Comparison of ENCODE assay signal across 12 cellular contexts in genomic region chr5:86118542-86118941, GRCh38.
DNase-seq lines count a peak whose midpoint lies in the region; ATAC-seq and TF ChIP-seq lines count a peak whose summit lies in the region.
"Had no signal": no experiment of that assay in that cellular context is flagged by ENCODE, and none has a peak within 500 bp of the region (broad histone marks: within the 10 kb centered on the region; RNA-seq: fewer than 3 reads in every experiment).

No MANE protein-coding gene starts in this region.

- no peak for TF ChIP-seq CTCF in left lung (IDR thresholded peaks at IDR 0.05)

- H3K27me3 ChIP-seq in mesendoderm (ENCODE audit: insufficient read depth, low read length, poor library complexity) (no peaks in the 10 kb centered on the region), left lung (no peaks in the 10 kb centered on the region)

- no peak overlapping the region for H2AK5ac ChIP-seq in mesendoderm (ENCODE audit: low read length)

- H3K79me1 ChIP-seq in mesendoderm (ENCODE audit: low read length), result no peaks in the 10 kb centered on the region

- no peaks in the 10 kb centered on the region for H3K4me1 ChIP-seq in mesendoderm (ENCODE audit: control insufficient read depth, low read depth, low read length)
- H3K4me1 ChIP-seq in left lung, result no peaks in the 10 kb centered on the region

- no peak overlapping the region for H2BK5ac ChIP-seq in mesendoderm (ENCODE audit: low read length)

- no peak overlapping the region for H3K4me3 ChIP-seq in mesendoderm (ENCODE audit: low read length)
- no peak overlapping the region for H3K4me3 ChIP-seq in left lung

- H3K36me3 ChIP-seq in mesendoderm (ENCODE audit: control insufficient read depth, insufficient read depth, low read length) (no peaks in the 10 kb centered on the region), left lung (no peaks in the 10 kb centered on the region)

- H2BK15ac ChIP-seq in mesendoderm (replicated peaks; ENCODE audit: low read depth), result no peak overlapping the region

- ATAC-seq in GM18868 (IDR thresholded peaks at IDR 0.05; ENCODE audit: unreplicated experiment), result peak; percentile 83
- ATAC-seq in HG02885 (IDR thresholded peaks at IDR 0.05; ENCODE audit: poor library complexity, unreplicated experiment), result peak; percentile 79
- no peak for ATAC-seq in left lung
- ATAC-seq: activated T-cell treated with anti-CD3 and anti-CD28 coated beads, Interleukin-2, amount 50 U/mL, for 4 hours had no signal

- H3K27ac ChIP-seq in mesendoderm (ENCODE audit: low read depth, low read length) (no peak overlapping the region), left lung (no peak overlapping the region)

- H3K79me2 ChIP-seq in mesendoderm (ENCODE audit: control insufficient read depth, insufficient read depth, low read length), result no peaks in the 10 kb centered on the region

- no peak overlapping the region for H3K18ac ChIP-seq in mesendoderm (ENCODE audit: low read length)

- no peak overlapping the region for H2BK120ac ChIP-seq in mesendoderm (ENCODE audit: low read depth, low read length)

- no peak overlapping the region for H3K4me2 ChIP-seq in mesendoderm (ENCODE audit: low read length)

- DNase-seq in NCI-H69 (lab: John Stamatoyannopoulos, UW), result peak; percentile 49
- DNase-seq in mesendoderm, result peak; percentile 10
- DNase-seq in NCI-H146 treated with DMSO at 0.1 percent for 48 hours (lab: John Stamatoyannopoulos, UW; ENCODE audit: unreplicated experiment), result no peak
- no peak for DNase-seq in central memory CD4-positive, alpha-beta T cell
- no peak for DNase-seq in left lung
- DNase-seq in posterior cingulate gyrus, result no peak
- DNase-seq: activated T-cell treated with anti-CD3 and anti-CD28 coated beads, Interleukin-2, amount 50 U/mL, for 4 hours; EL; immature natural killer cell; naive B cell had no signal

- no peak overlapping the region for H3K9ac ChIP-seq in mesendoderm (ENCODE audit: low read length)

- no peak overlapping the region for H3K56ac ChIP-seq in mesendoderm (ENCODE audit: low read length)

- H3K23ac ChIP-seq in mesendoderm (ENCODE audit: low read length), result no peak overlapping the region

- no peak overlapping the region for H3K4ac ChIP-seq in mesendoderm (ENCODE audit: low read depth, low read length)

- intact Hi-C loops in left lung (cut with DNase I) (no loop called here), posterior cingulate gyrus (cut with DNase I) (no loop called here)

- no CpG with 5 or more reads among the region's 1 CpG for WGBS in mesendoderm (ENCODE audit: extremely low coverage, insufficient coverage, low lambda C conversion rate)

- no peaks in the 10 kb centered on the region for H3K9me3 ChIP-seq in left lung

- H4K5ac ChIP-seq in mesendoderm (ENCODE audit: low read length), result no peak overlapping the region

- no peak overlapping the region for H4K8ac ChIP-seq in mesendoderm (ENCODE audit: low read depth, low read length)

Comparison
In these comparisons a context has a peak if more than half of its experiments do, and no peak if none do; other contexts are left out.
1. DNase-seq: peak in NCI-H69 (single experiment) and mesendoderm (single experiment); none in NCI-H146 treated with DMSO at 0.1 percent for 48 hours (single experiment), central memory CD4-positive, alpha-beta T cell (single experiment), left lung (0 of 2) and posterior cingulate gyrus (0 of 10).